Comparison of ENCODE assay signal across 9 cellular contexts in the genomic region with DNA sequence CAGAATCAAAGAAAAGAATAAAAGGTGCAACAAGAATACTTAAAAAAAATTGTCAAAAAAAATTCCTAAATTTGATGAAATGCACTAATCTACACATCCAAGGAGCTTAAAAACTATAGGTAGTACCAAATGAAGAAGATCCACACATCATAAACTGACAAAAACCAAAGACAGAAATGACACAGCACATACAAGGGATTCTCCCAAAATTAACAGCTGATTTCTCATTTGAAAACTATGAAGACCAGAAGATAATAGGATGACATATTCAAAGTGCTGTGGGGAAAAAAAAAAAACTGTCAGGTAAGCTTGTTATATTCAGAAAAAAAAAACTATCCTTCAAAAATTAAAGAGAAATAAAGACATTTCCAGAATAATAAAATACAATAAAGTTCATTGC.
"Had no signal": no experiment of that assay in that cellular context is flagged by ENCODE, and none has a peak within 500 bp of the region (broad histone marks: within the 10 kb centered on the region; RNA-seq: fewer than 3 reads in every experiment).

No MANE protein-coding gene starts in this region.

- H3K4me3 Mint-ChIP-seq: GM23338, HFFc6 had no signal

- H3K36me3 ChIP-seq: HAP-1 had no signal

- H3K27ac Mint-ChIP-seq: GM23338, HFFc6 had no signal

- ATAC-seq: GM23338, K562 had no signal

- FAIRE-seq: H1, HTR-8/SVneo, K562 had no signal

- H3K4me3 ChIP-seq: GM23338, HAP-1, K562 had no signal

- DNase-seq: H7, HFFc6, IMR-90, KG1 had no signal

- H3K9me3 ChIP-seq: HAP-1 had no signal

- H3K4me1 ChIP-seq: HAP-1 had no signal

- H3K4me2 ChIP-seq: GM23338 had no signal

- H2AFZ ChIP-seq: GM23338 had no signal

- H3K4me1 Mint-ChIP-seq: GM23338 had no signal
